35 cellular contexts compared by ENCODE assay signal in genomic region chr15:28140062-28140461, GRCh38. TPM values are rescaled to one million over a fixed set of nuclear protein-coding genes. Genes with fewer than 3 reads are reported as not detected.
"Had no signal": no experiment of that assay in that cellular context is flagged by ENCODE, and none has a peak within 500 bp of the region (broad histone marks: within the 10 kb centered on the region; RNA-seq: fewer than 3 reads in every experiment).

No MANE protein-coding gene starts in this region.

- H3K27me3 ChIP-seq: adrenal gland, body of pancreas, esophagus muscularis mucosa, foreskin keratinocyte, gastrocnemius medialis, heart right ventricle had no signal

- H3K27ac Mint-ChIP-seq: activated B cell treated with CpG ODN at 0.5 μM for 24 hours; activated CD8-positive, alpha-beta T cell treated with anti-CD3 and anti-CD28 coated beads for 36 hours; activated naive CD4-positive, alpha-beta T cell treated with anti-CD3 and anti-CD28 coated beads, Interleukin-2, amount 10 ng/mL, durations not matched to agents 7 days and 5 days; activated naive CD4-positive, alpha-beta T cell treated with anti-CD3 and anti-CD28 coated beads, Interleukin-2, amount 50 U/mL, for 72 hours; activated naive CD8-positive, alpha-beta T cell treated with anti-CD3 and anti-CD28 coated beads, Interleukin-2, amount 50 U/mL, for 24 hours; activated T-cell treated with anti-CD3 and anti-CD28 coated beads, Interleukin-2, amount 50 U/mL, for 24 hours; activated T-cell treated with anti-CD3 and anti-CD28 coated beads, Interleukin-2, amount 50 U/mL, for 72 hours; effector memory CD8-positive, alpha-beta T cell; T-helper 17 cell; T-helper 2 cell treated with Interferon-gamma antibody and Interleukin-4, amounts not matched to agents 5 μg/mL and 100 μg/mL, for 36 hours had no signal

- DNase-seq: activated B cell treated with CpG ODN at 0.5 μM for 24 hours; activated CD4-positive, alpha-beta T cell treated with anti-CD3 and anti-CD28 coated beads for 48 hours; activated CD4-positive, alpha-beta T cell treated with anti-CD3 and anti-CD28 coated beads, Interleukin-2, amount 50 U/mL, for 1 hour; activated CD4-positive, alpha-beta T cell treated with anti-CD3 and anti-CD28 coated beads, Interleukin-2, amount 50 U/mL, for 48 hours; activated CD8-positive, alpha-beta memory T cell treated with anti-CD3 and anti-CD28 coated beads, Interleukin-2, amount 50 U/mL, for 48 hours; activated CD8-positive, alpha-beta T cell treated with anti-CD3 and anti-CD28 coated beads for 36 hours; activated gamma-delta T cell; activated naive CD4-positive, alpha-beta T cell; activated naive CD4-positive, alpha-beta T cell treated with anti-CD3 and anti-CD28 coated beads, Interleukin-2, amount 10 ng/mL, durations not matched to agents 7 days and 5 days; activated naive CD8-positive, alpha-beta T cell treated with anti-CD3 and anti-CD28 coated beads, Interleukin-2, amount 50 U/mL, for 24 hours; activated T-cell treated with anti-CD3 and anti-CD28 coated beads for 4 hours; activated T-cell treated with anti-CD3 and anti-CD28 coated beads, Interleukin-2, amount 50 U/mL, for 24 hours; activated T-cell treated with anti-CD3 and anti-CD28 coated beads, Interleukin-2, amount 50 U/mL, for 72 hours; adrenal gland; aorta; cortex of kidney; dermis blood vessel endothelial cell; effector CD4-positive, alpha-beta T cell; effector memory CD8-positive, alpha-beta T cell; erythroblast; foreskin keratinocyte; gastrocnemius medialis; glutamatergic neuron; heart right ventricle; T-helper 1 cell; T-helper 17 cell; T1000; WERI-Rb-1 had no signal

- H3K4me3 ChIP-seq: adrenal gland, body of pancreas, esophagus muscularis mucosa, gastrocnemius medialis, heart right ventricle had no signal

- H3K9me3 Mint-ChIP-seq: activated B cell treated with CpG ODN at 0.5 μM for 24 hours; activated CD8-positive, alpha-beta T cell treated with anti-CD3 and anti-CD28 coated beads for 36 hours; activated naive CD4-positive, alpha-beta T cell treated with anti-CD3 and anti-CD28 coated beads, Interleukin-2, amount 10 ng/mL, durations not matched to agents 7 days and 5 days; activated naive CD4-positive, alpha-beta T cell treated with anti-CD3 and anti-CD28 coated beads, Interleukin-2, amount 50 U/mL, for 72 hours; activated naive CD8-positive, alpha-beta T cell treated with anti-CD3 and anti-CD28 coated beads, Interleukin-2, amount 50 U/mL, for 24 hours; activated T-cell treated with anti-CD3 and anti-CD28 coated beads, Interleukin-2, amount 50 U/mL, for 24 hours; activated T-cell treated with anti-CD3 and anti-CD28 coated beads, Interleukin-2, amount 50 U/mL, for 72 hours; central memory CD8-positive, alpha-beta T cell; effector memory CD8-positive, alpha-beta T cell; T-helper 2 cell treated with Interferon-gamma antibody and Interleukin-4, amounts not matched to agents 5 μg/mL and 100 μg/mL, for 36 hours had no signal

- H3K27ac ChIP-seq: adrenal gland, body of pancreas, esophagus muscularis mucosa, foreskin keratinocyte, gastrocnemius medialis, heart right ventricle, WERI-Rb-1 had no signal

- ATAC-seq: activated CD4-positive, CD25-positive, alpha-beta regulatory T cell treated with anti-CD3 and anti-CD28 coated beads, Interleukin-2, amount 50 U/mL, for 24 hours; activated CD8-positive, alpha-beta T cell treated with anti-CD3 and anti-CD28 coated beads for 36 hours; activated naive CD4-positive, alpha-beta T cell treated with anti-CD3 and anti-CD28 coated beads, Interleukin-2, amount 50 U/mL, for 72 hours; activated naive CD8-positive, alpha-beta T cell treated with anti-CD3 and anti-CD28 coated beads, Interleukin-2, amount 50 U/mL, for 24 hours; activated T-cell treated with anti-CD3 and anti-CD28 coated beads, Interleukin-2, amount 50 U/mL, for 72 hours; body of pancreas; effector memory CD8-positive, alpha-beta T cell; foreskin keratinocyte; gastrocnemius medialis; heart right ventricle; T-helper 17 cell had no signal

- H3K9me3 ChIP-seq: adrenal gland, body of pancreas, esophagus muscularis mucosa, gastrocnemius medialis, heart right ventricle had no signal

- H3K27me3 Mint-ChIP-seq: activated B cell treated with CpG ODN at 0.5 μM for 24 hours; activated CD8-positive, alpha-beta T cell treated with anti-CD3 and anti-CD28 coated beads for 36 hours; activated naive CD4-positive, alpha-beta T cell treated with anti-CD3 and anti-CD28 coated beads, Interleukin-2, amount 10 ng/mL, durations not matched to agents 7 days and 5 days; activated naive CD8-positive, alpha-beta T cell treated with anti-CD3 and anti-CD28 coated beads, Interleukin-2, amount 50 U/mL, for 24 hours; activated T-cell treated with anti-CD3 and anti-CD28 coated beads, Interleukin-2, amount 50 U/mL, for 24 hours; central memory CD8-positive, alpha-beta T cell; effector memory CD8-positive, alpha-beta T cell; T-helper 17 cell had no signal

- H3K4me1 ChIP-seq: adrenal gland, body of pancreas, esophagus muscularis mucosa, foreskin keratinocyte, gastrocnemius medialis, heart right ventricle had no signal

- H3K4me3 Mint-ChIP-seq: activated B cell treated with CpG ODN at 0.5 μM for 24 hours; activated CD8-positive, alpha-beta T cell treated with anti-CD3 and anti-CD28 coated beads for 36 hours; activated naive CD4-positive, alpha-beta T cell treated with anti-CD3 and anti-CD28 coated beads, Interleukin-2, amount 10 ng/mL, durations not matched to agents 7 days and 5 days; activated naive CD8-positive, alpha-beta T cell treated with anti-CD3 and anti-CD28 coated beads, Interleukin-2, amount 50 U/mL, for 24 hours; activated T-cell treated with anti-CD3 and anti-CD28 coated beads, Interleukin-2, amount 50 U/mL, for 24 hours; activated T-cell treated with anti-CD3 and anti-CD28 coated beads, Interleukin-2, amount 50 U/mL, for 72 hours; central memory CD8-positive, alpha-beta T cell; effector memory CD8-positive, alpha-beta T cell; T-helper 17 cell; T-helper 2 cell treated with Interferon-gamma antibody and Interleukin-4, amounts not matched to agents 5 μg/mL and 100 μg/mL, for 36 hours had no signal

RNA-seq across cellular contexts. Expression of gene OCA2, which starts 40.9 kb away (rescaled TPM):
- total RNA-seq: activated B cell treated with CpG ODN at 0.5 μM for 24 hours; activated CD8-positive, alpha-beta memory T cell treated with anti-CD3 and anti-CD28 coated beads for 36 hours; activated CD8-positive, alpha-beta T cell treated with anti-CD3 and anti-CD28 coated beads for 36 hours; activated naive CD4-positive, alpha-beta T cell treated with anti-CD3 and anti-CD28 coated beads, Interleukin-2, amount 50 U/mL, for 72 hours; body of pancreas; dermis blood vessel endothelial cell; T-helper 17 cell had no signal
